In genomic region chr11:85827768-85828639, GRCh38 we compare ENCODE assay signal across 9 cellular contexts. TPM values are rescaled to one million over a fixed set of nuclear protein-coding genes. Genes with fewer than 3 reads are reported as not detected.
DNase-seq lines count a peak whose midpoint lies in the region; ATAC-seq and TF ChIP-seq lines count a peak whose summit lies in the region.
"Had no signal": no experiment of that assay in that cellular context is flagged by ENCODE, and none has a peak within 500 bp of the region (broad histone marks: within the 10 kb centered on the region; RNA-seq: fewer than 3 reads in every experiment).

No MANE protein-coding gene starts in this region.

- H3K27ac Mint-ChIP-seq in effector memory CD8-positive, alpha-beta T cell, result peak overlapping the region; percentile 90 to 96

- CTCF ChIA-PET in Panc1 (lab: Charles Lee), result interaction anchor here (1.0 kb wide), 1 partner anchor 27 kb away, joined by 3 read pairs; no protein-coding TSS in a partner anchor

- peak; percentile 83 for ATAC-seq in Panc1
- peak; percentile 55 for ATAC-seq in effector memory CD8-positive, alpha-beta T cell (replicated peaks)
- no peak for ATAC-seq in GM19455 (IDR thresholded peaks at IDR 0.05; ENCODE audit: unreplicated experiment)
- ATAC-seq in gastrocnemius medialis, result no peak

- peaks cover 41% of the 10 kb centered on the region in 2 donors for H3K4me1 Mint-ChIP-seq in effector memory CD8-positive, alpha-beta T cell (ENCODE audit: low read depth in 2 of 2)

- no peaks in the 10 kb centered on the region for H3K36me3 ChIP-seq in Panc1 (ENCODE audit: control insufficient read depth, insufficient read depth, low read length)
- H3K36me3 ChIP-seq in gastrocnemius medialis, result no peaks in the 10 kb centered on the region

- in situ Hi-C loops in Panc1 (cut with HindIII; ENCODE audit: low pct_unique_long_range_greater_than_20kb, low sequenced_read_pairs), result no loop called here
- in situ Hi-C loops in gastrocnemius medialis (cut with MboI; ENCODE audit: low sequenced_read_pairs in 4 of 4), result loop anchor here in 3 of 4 donors (25.0 kb wide), 2 partner anchors 216 to 241 kb away; no protein-coding TSS in a partner anchor

- H3K27me3 Mint-ChIP-seq in effector memory CD8-positive, alpha-beta T cell, result no peaks in the 10 kb centered on the region

- peak overlapping the region; percentile 64 to 72 for H3K4me3 Mint-ChIP-seq in effector memory CD8-positive, alpha-beta T cell

- H3K27ac ChIP-seq in Panc1 (ENCODE audit: low read length) (peak overlapping the region; percentile 95), gastrocnemius medialis (no peak overlapping the region)

- H3K9me3 Mint-ChIP-seq in effector memory CD8-positive, alpha-beta T cell, result no peaks in the 10 kb centered on the region

- no TSS peak for BruUV-seq in Panc1 (replicated peaks; lab: Mats Ljungman, UMichigan)

- DNase-seq in EH (ENCODE audit: low read depth) (peak; percentile 96), Panc1 (ENCODE audit: low read depth, low spot score) (peak; percentile 88), renal cortical epithelial cell (ENCODE audit: low read depth) (peak; percentile 97), gastrocnemius medialis (no peak), 8988T (no peak)
- peak; percentile 29 to 42 (median 33) for DNase-seq in effector memory CD8-positive, alpha-beta T cell
- no peak for DNase-seq in stimulated activated CD4-positive, alpha-beta T cell treated with anti-CD3 and anti-CD28 coated beads, Interleukin-2, amount 100 ng/mL, for 48 hours
- DNase-seq: H7 had no signal

- POLR2A ChIA-PET in Panc1 (lab: Charles Lee), result interaction anchor here (0.6 to 0.7 kb wide), 3 partner anchors 9 to 18 kb away, joined by 3 to 5 read pairs (median 4); no protein-coding TSS in a partner anchor

- H3K4me3 ChIP-seq in Panc1 (ENCODE audit: low read depth in 2 of 2, low read length in 2 of 2) (no peak overlapping the region), gastrocnemius medialis (no peak overlapping the region)

- no peaks in the 10 kb centered on the region for H3K27me3 ChIP-seq in Panc1 (ENCODE audit: control insufficient read depth, insufficient read depth, low read length)
- H3K27me3 ChIP-seq in gastrocnemius medialis, result no peaks in the 10 kb centered on the region

- no peak for TF ChIP-seq CTCF in Panc1 (IDR thresholded peaks at IDR 0.05)
- no peak for TF ChIP-seq CTCF in gastrocnemius medialis (IDR thresholded peaks at IDR 0.05 in 4 of 5, conservative IDR thresholded peaks at IDR 0.05 in 1 of 5)

- no peaks in the 10 kb centered on the region; the same call in 1 of the 2 replicates for H3K9me3 ChIP-seq in Panc1 (ENCODE audit: control insufficient read depth, insufficient read depth, low read depth, low read length)
- H3K9me3 ChIP-seq in gastrocnemius medialis, result no peaks in the 10 kb centered on the region

- intact Hi-C loops in Panc1 (cut with micrococcal nuclease; ENCODE audit: unreplicated experiment), result loop anchor here (5.0 to 10.0 kb wide), 2 partner anchors 111 to 233 kb away; no protein-coding TSS in a partner anchor
- intact Hi-C loops in gastrocnemius medialis (cut with DNase I; ENCODE audit: low total_unique reads), result loop anchor here (10.0 kb wide), 1 partner anchor 233 kb away; no protein-coding TSS in a partner anchor

- peaks cover 12% of the 10 kb centered on the region for H3K36me3 Mint-ChIP-seq in effector memory CD8-positive, alpha-beta T cell (ENCODE audit: insufficient read depth)

- TF ChIP-seq POLR2A in gastrocnemius medialis (IDR thresholded peaks at IDR 0.05), result no peak

- H3K4me1 ChIP-seq in Panc1 (ENCODE audit: control insufficient read depth, insufficient read depth, low read length) (peaks cover 52% of the 10 kb centered on the region), gastrocnemius medialis (no peaks in the 10 kb centered on the region)

RNA-seq across cellular contexts. Expression of gene SYTL2, which starts 17.1 kb away (rescaled TPM):
- total RNA-seq in Panc1 (2021; ENCODE audit: unreplicated experiment) (132 TPM), renal cortical epithelial cell (133 and 343 TPM in 2 replicates), gastrocnemius medialis (10 to 100 TPM in 1 of 4 donors, 1 to 10 TPM in 2, under 1 TPM in 1; 0.97 to 11.9 (median 2.7) TPM)
- polyA plus RNA-seq in Panc1 (2012; ENCODE audit: insufficient read length), result 47.9 TPM

RNA-seq across cellular contexts. Expression of gene CCDC83, which starts 27.2 kb away (rescaled TPM):
- total RNA-seq in Panc1 (2021; ENCODE audit: unreplicated experiment) (not detected), renal cortical epithelial cell (not detected in 2 replicates), gastrocnemius medialis (not detected)
- not detected for polyA plus RNA-seq in Panc1 (2012; ENCODE audit: insufficient read length)
- total RNA-seq: H7 had no signal

Comparison
In these comparisons a context has a peak if more than half of its experiments do, and no peak if none do; other contexts are left out.
1. DNase-seq: peak in EH (single experiment), Panc1 (single experiment), effector memory CD8-positive, alpha-beta T cell (3 of 3) and renal cortical epithelial cell (single experiment); none in gastrocnemius medialis (0 of 2), 8988T (single experiment) and stimulated activated CD4-positive, alpha-beta T cell treated with anti-CD3 and anti-CD28 coated beads, Interleukin-2, amount 100 ng/mL, for 48 hours (0 of 2).
2. ATAC-seq: peak in Panc1 (single experiment) and effector memory CD8-positive, alpha-beta T cell (single experiment); none in GM19455 (single experiment) and gastrocnemius medialis (0 of 2).
3. RNA of gene SYTL2, which starts 17.1 kb away (total RNA-seq): 133 to 343 TPM in renal cortical epithelial cell and 132 TPM in Panc1 (single experiment); 0.97 to 11.9 TPM in gastrocnemius medialis; every median in the first group is over 10 times any median in the second.